In the genomic region with DNA sequence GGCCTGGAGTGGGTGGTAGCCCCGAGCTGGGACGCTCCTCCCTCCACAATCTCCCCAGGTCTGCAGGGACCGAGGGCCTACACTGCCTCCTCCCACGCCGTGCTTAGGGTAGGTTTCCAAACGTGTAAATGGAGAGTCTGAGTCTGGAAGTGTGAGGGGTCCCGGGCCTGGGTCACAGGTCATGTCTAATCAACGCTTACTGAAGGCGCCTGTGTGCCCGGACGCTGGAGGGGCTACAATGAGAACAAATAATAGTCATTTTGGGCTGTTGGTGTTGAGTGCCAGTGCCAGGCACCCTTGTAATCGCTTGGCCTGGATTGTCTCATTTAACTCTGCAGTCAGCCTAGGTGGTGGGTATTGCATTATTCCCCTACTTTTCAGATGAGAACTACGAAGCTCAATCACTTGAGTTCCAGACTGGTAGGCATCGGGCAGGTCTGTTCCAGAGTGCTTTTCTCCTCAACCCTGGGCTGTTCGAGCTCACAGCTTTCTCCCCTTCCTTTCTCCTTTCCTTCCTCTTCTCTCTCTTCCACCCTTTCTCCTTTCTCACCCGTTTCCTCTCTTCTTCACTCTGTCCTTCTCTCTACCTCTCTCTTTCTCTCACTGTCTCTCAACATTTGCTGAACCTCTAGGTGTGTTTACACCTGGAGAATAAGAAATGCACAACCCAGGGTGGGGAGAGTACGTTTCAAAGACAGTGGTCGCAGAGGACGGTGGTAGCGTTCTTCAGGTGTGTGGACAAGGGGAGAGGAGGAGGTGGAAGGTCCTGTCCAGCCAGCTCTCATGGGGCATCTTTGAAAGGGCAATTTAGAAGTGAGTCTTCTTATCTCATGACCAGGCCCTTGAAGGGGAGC, we compare ENCODE assay signal across 8 cellular contexts. TPM values are rescaled to one million over a fixed set of nuclear protein-coding genes. Genes with fewer than 3 reads are reported as not detected.
DNase-seq lines count a peak whose midpoint lies in the region; ATAC-seq, FAIRE-seq and TF ChIP-seq lines count a peak whose summit lies in the region.

No MANE protein-coding gene starts in this region.

- no peak for TF ChIP-seq EP300 in transverse colon (IDR thresholded peaks at IDR 0.05; ENCODE audit: low read depth)

- in situ Hi-C loops in transverse colon (cut with MboI; ENCODE audit: low pct_ligation_motif_present in 1 of 4, low pct_unique_long_range_greater_than_20kb in 1 of 4, low sequenced_read_pairs in 3 of 4), result no loop called here

- H3K27me3 Mint-ChIP-seq in activated naive CD4-positive, alpha-beta T cell treated with anti-CD3 and anti-CD28 coated beads, Interleukin-2, amount 10 ng/mL, durations not matched to agents 7 days and 5 days, result no peaks in the 10 kb centered on the region
- H3K27me3 Mint-ChIP-seq in brain (peaks cover 12% of the 10 kb centered on the region), memory B cell (no peaks in the 10 kb centered on the region)

- TF ChIP-seq POLR2A in transverse colon (IDR thresholded peaks at IDR 0.05), result no peak

- WGBS in transverse colon (ENCODE audit: low coverage in 1 of 2), 2 donors, result 44 to 74% methylated on average over 5 to 20 of the region's 20 CpGs

- peaks cover 14 to 46% (median 41%) of the 10 kb centered on the region in 4 donors for H3K4me1 ChIP-seq in transverse colon

- intact Hi-C loops in transverse colon (cut with DNase I; ENCODE audit: low total_unique reads), result no loop called here

- H3K27ac ChIP-seq in HL-60 (replicated peaks) (peak overlapping the region; percentile 76), transverse colon (peak overlapping the region; percentile 89 to 93 (median 90))

- no peaks in the 10 kb centered on the region for H3K9me3 Mint-ChIP-seq in activated naive CD4-positive, alpha-beta T cell treated with anti-CD3 and anti-CD28 coated beads, Interleukin-2, amount 10 ng/mL, durations not matched to agents 7 days and 5 days
- no peaks in the 10 kb centered on the region for H3K9me3 Mint-ChIP-seq in brain
- H3K9me3 Mint-ChIP-seq in memory B cell, result no peaks in the 10 kb centered on the region

- peak overlapping the region; percentile 8 for H3K27ac Mint-ChIP-seq in activated naive CD4-positive, alpha-beta T cell treated with anti-CD3 and anti-CD28 coated beads, Interleukin-2, amount 10 ng/mL, durations not matched to agents 7 days and 5 days
- H3K27ac Mint-ChIP-seq in brain, result peak overlapping the region; percentile 49 to 71 (median 69)
- peak overlapping the region; percentile 55 for H3K27ac Mint-ChIP-seq in memory B cell

- peaks cover 50% of the 10 kb centered on the region for H3K4me1 Mint-ChIP-seq in activated naive CD4-positive, alpha-beta T cell treated with anti-CD3 and anti-CD28 coated beads, Interleukin-2, amount 10 ng/mL, durations not matched to agents 7 days and 5 days
- peaks cover 57% of the 10 kb centered on the region for H3K4me1 Mint-ChIP-seq in brain
- peaks cover 37% of the 10 kb centered on the region for H3K4me1 Mint-ChIP-seq in memory B cell

- no peaks in the 10 kb centered on the region for H3K36me3 ChIP-seq in transverse colon

- peak overlapping the region; percentile 80 for H3K4me3 ChIP-seq in HL-60 (replicated peaks; ENCODE audit: insufficient read depth, low read length)
- peak overlapping the region; percentile 67 to 89 (median 76) for H3K4me3 ChIP-seq in transverse colon

- peak; percentile 42 for DNase-seq in activated naive CD4-positive, alpha-beta T cell treated with anti-CD3 and anti-CD28 coated beads, Interleukin-2, amount 10 ng/mL, durations not matched to agents 7 days and 5 days
- DNase-seq in activated naive CD4-positive, alpha-beta T cell (lab: John Stamatoyannopoulos, UW), result no peak
- DNase-seq in HL-60 (ENCODE audit: low read depth in 1 of 2, low spot score in 1 of 2) (no peak), memory B cell (ENCODE audit: low spot score in 2 of 2) (peak in 1 of 2 donors; percentile 22), transverse colon (no peak), NCI-H524 treated with DMSO at 0.1 percent for 48 hours (lab: John Stamatoyannopoulos, UW) (no peak), D721Med (ENCODE audit: insufficient read length, low spot score) (no peak)

- CTCF ChIA-PET in activated naive CD4-positive, alpha-beta T cell treated with anti-CD3 and anti-CD28 coated beads, Interleukin-2, amount 10 ng/mL, durations not matched to agents 7 days and 5 days (lab: Charles Lee), result no interaction called here

- TF ChIP-seq CTCF in HL-60 (IDR thresholded peaks at IDR 0.05; ENCODE audit: insufficient read depth, low read length), result no peak
- no peak for TF ChIP-seq CTCF in brain (conservative IDR thresholded peaks at IDR 0.05)
- TF ChIP-seq CTCF in transverse colon (IDR thresholded peaks at IDR 0.05), result no peak
- TF ChIP-seq CTCF in D721Med (IDR thresholded peaks at IDR 0.05; ENCODE audit: insufficient read depth, missing control alignments), result no peak

- H3K27me3 ChIP-seq in HL-60 (ENCODE audit: insufficient read depth, poor library complexity, severe bottlenecking), result no peaks in the 10 kb centered on the region
- H3K27me3 ChIP-seq in transverse colon, result no peaks in the 10 kb centered on the region

- H3K4me3 Mint-ChIP-seq in activated naive CD4-positive, alpha-beta T cell treated with anti-CD3 and anti-CD28 coated beads, Interleukin-2, amount 10 ng/mL, durations not matched to agents 7 days and 5 days, result peak overlapping the region; percentile 76
- H3K4me3 Mint-ChIP-seq in brain, result peak overlapping the region; percentile 79 to 93 (median 87)
- peak overlapping the region; percentile 88 for H3K4me3 Mint-ChIP-seq in memory B cell

- ATAC-seq in memory B cell (ENCODE audit: low read depth), result peak; percentile 9

- H3K36me3 Mint-ChIP-seq in activated naive CD4-positive, alpha-beta T cell treated with anti-CD3 and anti-CD28 coated beads, Interleukin-2, amount 10 ng/mL, durations not matched to agents 7 days and 5 days, result peaks cover 4% of the 10 kb centered on the region
- H3K36me3 Mint-ChIP-seq in brain (peaks cover 16% of the 10 kb centered on the region), memory B cell (no peaks in the 10 kb centered on the region)

- H3K9me3 ChIP-seq in transverse colon, result no peaks in the 10 kb centered on the region

- no peak for FAIRE-seq in D721Med (lab: Jason Lieb, UNC)

RNA-seq across cellular contexts. Expression of gene SLC66A1, which starts 0.9 kb away (rescaled TPM):
- 19.9 TPM for polyA plus RNA-seq in brain (ENCODE audit: insufficient read depth, low read depth, low replicate concordance)
- total RNA-seq in transverse colon, result 10 to 100 TPM; 19.1 to 53.9 (median 35.3) TPM

RNA-seq across cellular contexts. Expression of gene AKR7A2, which starts 1.1 kb away (rescaled TPM):
- 136 TPM for polyA plus RNA-seq in brain (ENCODE audit: insufficient read depth, low read depth, low replicate concordance)
- 100 to 1,000 TPM in 2 of 4 donors, 10 to 100 TPM in 2; 64.7 to 169 (median 112) TPM for total RNA-seq in transverse colon

RNA-seq across cellular contexts. Expression of gene AKR7A3, which starts 24.4 kb away (rescaled TPM):
- polyA plus RNA-seq in brain (ENCODE audit: insufficient read depth, low read depth, low replicate concordance), result 1.1 TPM
- 100 to 1,000 TPM in 2 of 4 donors, 10 to 100 TPM in 2; 77.8 to 167 (median 102) TPM for total RNA-seq in transverse colon

Comparison
In these comparisons a context has a peak if more than half of its experiments do, and no peak if none do; other contexts are left out.
1. H3K27ac Mint-ChIP-seq: peak in every context shown above with its lines; median percentile 69 in brain; 55 in memory B cell; 8 in activated naive CD4-positive, alpha-beta T cell treated with anti-CD3 and anti-CD28 coated beads, Interleukin-2, amount 10 ng/mL, durations not matched to agents 7 days and 5 days.